Comparison of ENCODE assay signal across 24 cellular contexts in the genomic region with DNA sequence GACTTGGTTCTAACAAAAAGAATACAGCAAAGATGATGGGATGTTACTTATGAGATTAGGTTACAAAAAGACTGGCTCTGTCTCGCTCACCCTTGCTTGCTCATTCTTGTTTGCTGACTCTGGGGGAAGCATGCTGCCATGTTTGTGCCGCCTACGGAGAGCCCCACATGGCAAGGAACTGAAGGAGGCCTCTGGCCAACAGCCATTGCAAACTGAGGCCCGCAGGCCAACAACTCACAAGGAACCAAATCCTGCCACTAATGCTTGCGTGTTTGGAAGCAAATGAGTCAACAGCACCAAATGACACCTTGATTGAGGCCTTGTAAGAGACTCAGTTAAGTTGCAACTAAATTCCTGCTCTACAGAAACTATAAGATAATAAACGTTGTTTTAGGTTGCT.
"Had no signal": no experiment of that assay in that cellular context is flagged by ENCODE, and none has a peak within 500 bp of the region (broad histone marks: within the 10 kb centered on the region; RNA-seq: fewer than 3 reads in every experiment).

No MANE protein-coding gene starts in this region.

- H3K9me3 ChIP-seq: ascending aorta, body of pancreas had no signal

- FAIRE-seq: RCC 7860 had no signal

- H3K27ac Mint-ChIP-seq: activated B cell treated with CpG ODN at 0.5 μM for 24 hours; activated CD4-positive, alpha-beta T cell treated with anti-CD3 and anti-CD28 coated beads, Interleukin-2, amount 10 ng/mL, durations not matched to agents 24 days and 14 days; activated CD8-positive, alpha-beta memory T cell treated with anti-CD3 and anti-CD28 coated beads, Interleukin-2, amount 10 ng/mL, durations not matched to agents 7 days and 5 days; activated naive CD4-positive, alpha-beta T cell treated with anti-CD3 and anti-CD28 coated beads, Interleukin-2, amount 50 U/mL, for 72 hours; activated naive CD8-positive, alpha-beta T cell treated with anti-CD3 and anti-CD28 coated beads, Interleukin-2, amount 50 U/mL, for 24 hours; activated T-helper 1 cell treated with anti-CD3 and anti-CD28 coated beads, Interleukin-12 subunit alpha, Interleukin-12 subunit beta, Interleukin-2, Interleukin-4 antibody, amounts not matched to agents 30 ng/mL and 10 ng/mL and 1 ng/mL, durations not matched to agents 14 hours and 24 hours and 36 hours; T-helper 1 cell treated with Interleukin-12 subunit alpha and Interleukin-12 subunit beta and Interleukin-4 antibody, amounts not matched to agents 30 μg/mL and 1 μg/mL, for 36 hours had no signal

- H3K27me3 ChIP-seq: ascending aorta, body of pancreas had no signal

- H3K36me3 Mint-ChIP-seq: activated naive CD4-positive, alpha-beta T cell treated with anti-CD3 and anti-CD28 coated beads, Interleukin-2, amount 50 U/mL, for 72 hours had no signal

- DNase-seq: activated B cell treated with CpG ODN at 0.5 μM for 24 hours; activated CD4-positive, alpha-beta T cell treated with anti-CD3 and anti-CD28 coated beads for 1 hour; activated CD4-positive, alpha-beta T cell treated with anti-CD3 and anti-CD28 coated beads, Interleukin-2, amount 10 ng/mL, durations not matched to agents 24 days and 14 days; activated effector memory CD4-positive, alpha-beta T cell treated with Interleukin-2 at 50 U/mL for 16 hours; activated naive CD4-positive, alpha-beta T cell treated with Interleukin-2 at 50 U/mL for 16 hours; activated naive CD8-positive, alpha-beta T cell treated with anti-CD3 and anti-CD28 coated beads, Interleukin-2, amount 50 U/mL, for 24 hours; activated T-cell treated with anti-CD3 and anti-CD28 coated beads, Interleukin-2, amount 50 U/mL, for 24 hours; amniotic stem cell; body of pancreas; NCI-H1048; NCI-H146; NCI-H187 treated with DMSO at 0.1 percent for 48 hours; NCI-H2081 treated with DMSO at 0.1 percent for 48 hours; NCI-H524; PC-3; SHP77 treated with DMSO at 0.1 percent for 48 hours; T-helper 9 cell had no signal

- H3K27me3 Mint-ChIP-seq: activated B cell treated with CpG ODN at 0.5 μM for 24 hours; activated CD8-positive, alpha-beta memory T cell treated with anti-CD3 and anti-CD28 coated beads, Interleukin-2, amount 10 ng/mL, durations not matched to agents 7 days and 5 days; activated naive CD8-positive, alpha-beta T cell treated with anti-CD3 and anti-CD28 coated beads, Interleukin-2, amount 50 U/mL, for 24 hours; activated T-cell treated with anti-CD3 and anti-CD28 coated beads, Interleukin-2, amount 50 U/mL, for 24 hours; central memory CD8-positive, alpha-beta T cell had no signal

- ATAC-seq: body of pancreas, PC-3 had no signal

- H3K36me3 ChIP-seq: ascending aorta had no signal

- H3K4me3 ChIP-seq: ascending aorta, body of pancreas had no signal

- H3K27ac ChIP-seq: ascending aorta, body of pancreas had no signal

- H3K4me3 Mint-ChIP-seq: activated B cell treated with CpG ODN at 0.5 μM for 24 hours; activated CD4-positive, alpha-beta T cell treated with anti-CD3 and anti-CD28 coated beads, Interleukin-2, amount 10 ng/mL, durations not matched to agents 24 days and 14 days; activated CD8-positive, alpha-beta memory T cell treated with anti-CD3 and anti-CD28 coated beads, Interleukin-2, amount 10 ng/mL, durations not matched to agents 7 days and 5 days; activated naive CD8-positive, alpha-beta T cell treated with anti-CD3 and anti-CD28 coated beads, Interleukin-2, amount 50 U/mL, for 24 hours; activated T-cell treated with anti-CD3 and anti-CD28 coated beads, Interleukin-2, amount 50 U/mL, for 24 hours; activated T-helper 1 cell treated with anti-CD3 and anti-CD28 coated beads, Interleukin-12 subunit alpha, Interleukin-12 subunit beta, Interleukin-2, Interleukin-4 antibody, amounts not matched to agents 30 ng/mL and 10 ng/mL and 1 ng/mL, durations not matched to agents 14 hours and 24 hours and 36 hours; central memory CD8-positive, alpha-beta T cell; T-helper 1 cell treated with Interleukin-12 subunit alpha and Interleukin-12 subunit beta and Interleukin-4 antibody, amounts not matched to agents 30 μg/mL and 1 μg/mL, for 36 hours had no signal

- H3K9me3 Mint-ChIP-seq: activated B cell treated with CpG ODN at 0.5 μM for 24 hours; activated naive CD4-positive, alpha-beta T cell treated with anti-CD3 and anti-CD28 coated beads, Interleukin-2, amount 50 U/mL, for 72 hours; activated naive CD8-positive, alpha-beta T cell treated with anti-CD3 and anti-CD28 coated beads, Interleukin-2, amount 50 U/mL, for 24 hours; activated T-cell treated with anti-CD3 and anti-CD28 coated beads, Interleukin-2, amount 50 U/mL, for 24 hours; activated T-helper 1 cell treated with anti-CD3 and anti-CD28 coated beads, Interleukin-12 subunit alpha, Interleukin-12 subunit beta, Interleukin-2, Interleukin-4 antibody, amounts not matched to agents 30 ng/mL and 10 ng/mL and 1 ng/mL, durations not matched to agents 14 hours and 24 hours and 36 hours; central memory CD8-positive, alpha-beta T cell had no signal

- H3K4me1 ChIP-seq: ascending aorta, body of pancreas had no signal
